9 cellular contexts compared by ENCODE assay signal in the genomic region with DNA sequence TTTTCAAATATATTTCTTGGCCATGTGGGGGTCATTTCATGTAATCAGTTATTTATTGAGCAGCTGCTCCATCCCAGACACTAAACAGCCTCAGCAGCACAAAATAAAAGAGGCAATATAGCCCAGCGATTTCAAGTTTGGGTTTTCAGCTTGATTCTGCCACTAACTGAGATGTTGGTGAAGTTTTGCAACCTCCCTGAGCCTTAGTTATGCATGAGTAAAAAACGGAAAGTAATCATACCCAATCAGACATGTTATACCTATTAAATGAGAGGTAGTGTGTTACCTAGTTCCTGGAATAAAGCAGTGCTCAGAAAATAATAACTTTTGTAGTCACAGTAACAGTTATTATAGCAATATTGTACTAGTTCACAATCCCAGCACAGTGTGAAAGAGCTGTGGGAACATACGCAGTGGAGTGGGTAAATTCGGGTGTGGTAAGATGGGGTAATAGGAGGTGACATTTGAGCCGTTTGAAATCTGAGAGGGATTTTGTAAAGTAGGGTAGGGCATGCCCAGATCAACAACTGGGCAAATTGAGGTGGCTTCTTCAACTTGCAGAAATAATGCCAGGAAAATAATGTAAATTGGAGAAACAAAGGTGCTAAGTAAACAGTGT. TPM values are rescaled to one million over a fixed set of nuclear protein-coding genes. Genes with fewer than 3 reads are reported as not detected.
A peak's percentile ranks its signal among the peaks of the same experiment; 100 is the strongest.
DNase-seq lines count a peak whose midpoint lies in the region; ATAC-seq and TF ChIP-seq lines count a peak whose summit lies in the region.
"Had no signal": no experiment of that assay in that cellular context is flagged by ENCODE, and none has a peak within 500 bp of the region (broad histone marks: within the 10 kb centered on the region; RNA-seq: fewer than 3 reads in every experiment).

No MANE protein-coding gene starts in this region.

- TF ChIP-seq CTCF in SU-DHL-6 (IDR thresholded peaks at IDR 0.05; ENCODE audit: insufficient read depth, low read length, poor library complexity, severe bottlenecking) (no peak), glutamatergic neuron (IDR thresholded peaks at IDR 0.05; ENCODE audit: partially characterized antibody, unreplicated experiment) (no peak), suprapubic skin (IDR thresholded peaks at IDR 0.05) (no peak)

- H3K36me3 ChIP-seq in SU-DHL-6 (ENCODE audit: low read length) (peaks cover 10% of the 10 kb centered on the region), suprapubic skin (peaks cover 25% of the 10 kb centered on the region)

- H3K4me1 ChIP-seq in suprapubic skin = peaks cover 20% of the 10 kb centered on the region

- H3K4me3 Mint-ChIP-seq in activated T-cell treated with anti-CD3 and anti-CD28 coated beads, Interleukin-2, amount 50 U/mL, for 4 hours = peak overlapping the region; percentile 93
- H3K4me3 Mint-ChIP-seq in glutamatergic neuron (ENCODE audit: unreplicated experiment) = peak overlapping the region; percentile 95

- H3K27ac ChIP-seq in SU-DHL-6 (ENCODE audit: low read depth, low read length) (peak overlapping the region; percentile 85), suprapubic skin (peak overlapping the region; percentile 85)

- no peak overlapping the region for H2AFZ ChIP-seq in SU-DHL-6 (ENCODE audit: low read depth, low read length, severe bottlenecking)

- ATAC-seq in activated T-cell treated with anti-CD3 and anti-CD28 coated beads, Interleukin-2, amount 50 U/mL, for 4 hours = no peak
- ATAC-seq in GM21825 (IDR thresholded peaks at IDR 0.05; ENCODE audit: unreplicated experiment) (no peak), GM21717 (IDR thresholded peaks at IDR 0.05; ENCODE audit: unreplicated experiment) (no peak)

- peaks cover 25% of the 10 kb centered on the region for H3K36me3 Mint-ChIP-seq in activated T-cell treated with anti-CD3 and anti-CD28 coated beads, Interleukin-2, amount 50 U/mL, for 4 hours (ENCODE audit: insufficient read depth)
- H3K36me3 Mint-ChIP-seq in glutamatergic neuron (ENCODE audit: unreplicated experiment) = peaks cover 8% of the 10 kb centered on the region

- H3F3A ChIP-seq in SU-DHL-6 (ENCODE audit: insufficient read depth) = peaks cover 50% of the 10 kb centered on the region

- no peak for DNase-seq in activated T-cell treated with anti-CD3 and anti-CD28 coated beads, Interleukin-2, amount 50 U/mL, for 4 hours
- DNase-seq in activated T-cell treated with anti-CD3 and anti-CD28 coated beads for 4 hours (no peak), glutamatergic neuron (no peak), suprapubic skin (ENCODE audit: low spot score in 2 of 2) (no peak), kidney glomerular epithelial cell (lab: John Stamatoyannopoulos, UW) (no peak)
- DNase-seq: GOT3 had no signal

- TF ChIP-seq POLR2A in suprapubic skin (IDR thresholded peaks at IDR 0.05) = no peak

- no peaks in the 10 kb centered on the region for H3K27me3 ChIP-seq in SU-DHL-6 (ENCODE audit: low read length)
- H3K27me3 ChIP-seq in suprapubic skin = no peaks in the 10 kb centered on the region

- H3K4me1 Mint-ChIP-seq in activated T-cell treated with anti-CD3 and anti-CD28 coated beads, Interleukin-2, amount 50 U/mL, for 4 hours (ENCODE audit: low read depth) = peaks cover 39% of the 10 kb centered on the region
- H3K4me1 Mint-ChIP-seq in glutamatergic neuron (ENCODE audit: low read depth, unreplicated experiment) = peaks cover 9% of the 10 kb centered on the region

- H4K20me1 ChIP-seq in SU-DHL-6 (ENCODE audit: low read depth, low read length) = no peaks in the 10 kb centered on the region

- WGBS in suprapubic skin = 54% methylated on average over 5 of the region's 5 CpGs

- no peaks in the 10 kb centered on the region for H3K9me2 ChIP-seq in SU-DHL-6 (replicated peaks; ENCODE audit: insufficient read depth, low read length)

- TF ChIP-seq EP300 in suprapubic skin (IDR thresholded peaks at IDR 0.05) = no peak

- H3K4me3 ChIP-seq in SU-DHL-6 (ENCODE audit: insufficient read depth, low read length, poor library complexity, severe bottlenecking) = peak overlapping the region; percentile 66
- no peak overlapping the region for H3K4me3 ChIP-seq in suprapubic skin

- H3K27me3 Mint-ChIP-seq in activated T-cell treated with anti-CD3 and anti-CD28 coated beads, Interleukin-2, amount 50 U/mL, for 4 hours (ENCODE audit: low read depth) = no peaks in the 10 kb centered on the region
- peaks cover 7% of the 10 kb centered on the region for H3K27me3 Mint-ChIP-seq in glutamatergic neuron (ENCODE audit: unreplicated experiment)

- H3K9ac ChIP-seq in SU-DHL-6 (ENCODE audit: low read length) = peak overlapping the region; percentile 80

- H3K27ac Mint-ChIP-seq in glutamatergic neuron (ENCODE audit: unreplicated experiment) = no peak overlapping the region

- H3K4me2 ChIP-seq in SU-DHL-6 (ENCODE audit: low read depth, low read length, poor library complexity, severe bottlenecking) = peak overlapping the region; percentile 75

- H3K9me3 ChIP-seq in SU-DHL-6 (ENCODE audit: insufficient read depth, low read length) (no peaks in the 10 kb centered on the region), suprapubic skin (no peaks in the 10 kb centered on the region)

- no peaks in the 10 kb centered on the region for H3K9me3 Mint-ChIP-seq in activated T-cell treated with anti-CD3 and anti-CD28 coated beads, Interleukin-2, amount 50 U/mL, for 4 hours
- peaks cover 5% of the 10 kb centered on the region for H3K9me3 Mint-ChIP-seq in glutamatergic neuron (ENCODE audit: unreplicated experiment)

- peaks cover 18% of the 10 kb centered on the region for H3K79me2 ChIP-seq in SU-DHL-6 (ENCODE audit: insufficient read depth, low read length)

RNA-seq across cellular contexts. Expression of a gene that starts 1.5 kb away (rescaled TPM):
- total RNA-seq in activated T-cell treated with anti-CD3 and anti-CD28 coated beads, Interleukin-2, amount 50 U/mL, for 4 hours = 10 to 100 TPM; 11.9 to 16.4 (median 13.2) TPM
- total RNA-seq in glutamatergic neuron (ENCODE audit: unreplicated experiment) (10.6 TPM), suprapubic skin (10 to 100 TPM in 2 of 4 donors, 1 to 10 TPM in 2; 5.7 to 15.6 (median 9.2) TPM)
